Comparison of ENCODE assay signal across 22 cellular contexts in the genomic region with DNA sequence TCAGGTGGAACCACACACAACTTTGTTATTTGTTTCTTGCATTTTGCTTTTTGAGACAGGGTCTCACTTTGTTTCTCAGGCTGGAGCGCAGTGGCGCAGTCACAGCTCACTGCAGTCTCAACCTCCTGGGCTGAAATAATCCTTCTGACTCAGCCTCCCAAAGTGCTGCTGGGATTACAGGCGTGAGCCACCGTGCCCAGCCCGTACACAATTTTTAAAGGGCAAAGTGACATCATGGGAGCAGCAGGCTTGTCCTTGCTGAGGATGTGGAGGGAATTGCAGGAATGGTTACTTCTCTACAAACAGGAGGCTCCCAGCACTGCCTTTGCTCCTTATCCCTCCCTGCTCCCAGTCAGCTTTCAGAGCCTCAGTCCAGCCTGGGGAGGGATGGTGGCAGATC.
"Had no signal": no experiment of that assay in that cellular context is flagged by ENCODE, and none has a peak within 500 bp of the region (broad histone marks: within the 10 kb centered on the region; RNA-seq: fewer than 3 reads in every experiment).

No MANE protein-coding gene starts in this region.

- H3K4me3 Mint-ChIP-seq: activated B cell treated with CpG ODN at 0.5 μM for 24 hours; activated CD4-positive, alpha-beta T cell treated with anti-CD3 and anti-CD28 coated beads, Interleukin-2, amount 10 ng/mL, durations not matched to agents 24 days and 14 days; activated CD8-positive, alpha-beta memory T cell treated with anti-CD3 and anti-CD28 coated beads, Interleukin-2, amount 10 ng/mL, durations not matched to agents 7 days and 5 days; activated naive CD4-positive, alpha-beta T cell treated with anti-CD3 and anti-CD28 coated beads for 36 hours; activated naive CD8-positive, alpha-beta T cell treated with anti-CD3 and anti-CD28 coated beads for 36 hours; activated T-cell treated with anti-CD3 and anti-CD28 coated beads, Interleukin-2, amount 50 U/mL, for 4 hours; activated T-helper 17 cell treated with anti-CD3 and anti-CD28 coated beads, Interleukin-2, amount 50 U/mL, for 72 hours; T-helper 1 cell treated with Interleukin-12 subunit alpha and Interleukin-12 subunit beta and Interleukin-4 antibody, amounts not matched to agents 30 μg/mL and 1 μg/mL, for 36 hours had no signal

- H3K27ac ChIP-seq: breast epithelium had no signal

- H3K4me3 ChIP-seq: breast epithelium, Peyer's patch had no signal

- H3K36me3 Mint-ChIP-seq: activated CD8-positive, alpha-beta memory T cell treated with anti-CD3 and anti-CD28 coated beads, Interleukin-2, amount 10 ng/mL, durations not matched to agents 7 days and 5 days; activated naive CD8-positive, alpha-beta T cell treated with anti-CD3 and anti-CD28 coated beads for 36 hours had no signal

- ATAC-seq: activated CD8-positive, alpha-beta memory T cell treated with anti-CD3 and anti-CD28 coated beads, Interleukin-2, amount 10 ng/mL, durations not matched to agents 7 days and 5 days; activated T-cell treated with anti-CD3 and anti-CD28 coated beads, Interleukin-2, amount 50 U/mL, for 4 hours; activated T-helper 17 cell treated with anti-CD3 and anti-CD28 coated beads, Interleukin-2, amount 50 U/mL, for 72 hours had no signal

- H3K9me3 ChIP-seq: breast epithelium, Peyer's patch had no signal

- H3K27me3 ChIP-seq: breast epithelium, Peyer's patch had no signal

- H3K36me3 ChIP-seq: breast epithelium, Peyer's patch had no signal

- H3K27me3 Mint-ChIP-seq: activated CD8-positive, alpha-beta memory T cell treated with anti-CD3 and anti-CD28 coated beads, Interleukin-2, amount 10 ng/mL, durations not matched to agents 7 days and 5 days had no signal

- H3K27ac Mint-ChIP-seq: activated B cell treated with CpG ODN at 0.5 μM for 24 hours; activated CD4-positive, alpha-beta T cell treated with anti-CD3 and anti-CD28 coated beads, Interleukin-2, amount 10 ng/mL, durations not matched to agents 24 days and 14 days; activated CD8-positive, alpha-beta memory T cell treated with anti-CD3 and anti-CD28 coated beads, Interleukin-2, amount 10 ng/mL, durations not matched to agents 7 days and 5 days; activated naive CD4-positive, alpha-beta T cell treated with anti-CD3 and anti-CD28 coated beads for 36 hours; activated naive CD8-positive, alpha-beta T cell treated with anti-CD3 and anti-CD28 coated beads for 36 hours; activated T-helper 17 cell treated with anti-CD3 and anti-CD28 coated beads, Interleukin-2, amount 50 U/mL, for 72 hours; T-helper 1 cell treated with Interleukin-12 subunit alpha and Interleukin-12 subunit beta and Interleukin-4 antibody, amounts not matched to agents 30 μg/mL and 1 μg/mL, for 36 hours had no signal

- DNase-seq: activated B cell treated with CpG ODN at 0.5 μM for 24 hours; activated CD4-positive, alpha-beta T cell treated with anti-CD3 and anti-CD28 coated beads for 1 hour; activated CD4-positive, alpha-beta T cell treated with anti-CD3 and anti-CD28 coated beads, Interleukin-2, amount 10 ng/mL, durations not matched to agents 24 days and 14 days; activated CD4-positive, alpha-beta T cell treated with anti-CD3 and anti-CD28 coated beads, Interleukin-2, amount 50 U/mL, for 48 hours; activated CD8-positive, alpha-beta memory T cell treated with anti-CD3 and anti-CD28 coated beads, Interleukin-2, amount 10 ng/mL, durations not matched to agents 7 days and 5 days; activated gamma-delta T cell; activated naive CD4-positive, alpha-beta T cell treated with anti-CD3 and anti-CD28 coated beads for 36 hours; activated naive CD8-positive, alpha-beta T cell treated with anti-CD3 and anti-CD28 coated beads for 36 hours; activated T-cell treated with anti-CD3 and anti-CD28 coated beads, Interleukin-2, amount 50 U/mL, for 4 hours; anterior cingulate cortex; caudate nucleus; NCI-H1105 treated with DMSO at 0.1 percent for 48 hours; NCI-H1694; NCI-H2029; NCI-H2107; NCI-H2171 treated with DMSO at 0.1 percent for 48 hours; NCI-H226; Peyer's patch; SHP77 treated with DMSO at 0.1 percent for 48 hours had no signal

- H3K4me1 Mint-ChIP-seq: activated B cell treated with CpG ODN at 0.5 μM for 24 hours; activated CD4-positive, alpha-beta T cell treated with anti-CD3 and anti-CD28 coated beads, Interleukin-2, amount 10 ng/mL, durations not matched to agents 24 days and 14 days; activated CD8-positive, alpha-beta memory T cell treated with anti-CD3 and anti-CD28 coated beads, Interleukin-2, amount 10 ng/mL, durations not matched to agents 7 days and 5 days; activated naive CD8-positive, alpha-beta T cell treated with anti-CD3 and anti-CD28 coated beads for 36 hours; activated T-helper 17 cell treated with anti-CD3 and anti-CD28 coated beads, Interleukin-2, amount 50 U/mL, for 72 hours had no signal

- H3K9me3 Mint-ChIP-seq: activated B cell treated with CpG ODN at 0.5 μM for 24 hours; activated CD4-positive, alpha-beta T cell treated with anti-CD3 and anti-CD28 coated beads, Interleukin-2, amount 10 ng/mL, durations not matched to agents 24 days and 14 days; activated naive CD4-positive, alpha-beta T cell treated with anti-CD3 and anti-CD28 coated beads for 36 hours; activated naive CD8-positive, alpha-beta T cell treated with anti-CD3 and anti-CD28 coated beads for 36 hours; activated T-cell treated with anti-CD3 and anti-CD28 coated beads, Interleukin-2, amount 50 U/mL, for 4 hours; activated T-helper 17 cell treated with anti-CD3 and anti-CD28 coated beads, Interleukin-2, amount 50 U/mL, for 72 hours; T-helper 1 cell treated with Interleukin-12 subunit alpha and Interleukin-12 subunit beta and Interleukin-4 antibody, amounts not matched to agents 30 μg/mL and 1 μg/mL, for 36 hours had no signal

- H3K4me1 ChIP-seq: breast epithelium had no signal
